In genomic region chr1:177877086-177877485, GRCh38 we compare ENCODE assay signal across 1 cellular context.
TF ChIP-seq lines count a peak whose summit lies in the region.

No MANE protein-coding gene starts in this region.

TF ChIP-seq in IMR-90, 13 proteins besides CTCF, POLR2A, EP300 and RAD21 (continued from another document):
- TF ChIP-seq USF2 (IDR thresholded peaks at IDR 0.05; ENCODE audit: low read depth, low read length) (no peak), RFX5 (IDR thresholded peaks at IDR 0.05; ENCODE audit: low read depth, low read length) (no peak)
TF ChIP-seq in IMR-90: peak in this region for 0.
